In the genomic region with DNA sequence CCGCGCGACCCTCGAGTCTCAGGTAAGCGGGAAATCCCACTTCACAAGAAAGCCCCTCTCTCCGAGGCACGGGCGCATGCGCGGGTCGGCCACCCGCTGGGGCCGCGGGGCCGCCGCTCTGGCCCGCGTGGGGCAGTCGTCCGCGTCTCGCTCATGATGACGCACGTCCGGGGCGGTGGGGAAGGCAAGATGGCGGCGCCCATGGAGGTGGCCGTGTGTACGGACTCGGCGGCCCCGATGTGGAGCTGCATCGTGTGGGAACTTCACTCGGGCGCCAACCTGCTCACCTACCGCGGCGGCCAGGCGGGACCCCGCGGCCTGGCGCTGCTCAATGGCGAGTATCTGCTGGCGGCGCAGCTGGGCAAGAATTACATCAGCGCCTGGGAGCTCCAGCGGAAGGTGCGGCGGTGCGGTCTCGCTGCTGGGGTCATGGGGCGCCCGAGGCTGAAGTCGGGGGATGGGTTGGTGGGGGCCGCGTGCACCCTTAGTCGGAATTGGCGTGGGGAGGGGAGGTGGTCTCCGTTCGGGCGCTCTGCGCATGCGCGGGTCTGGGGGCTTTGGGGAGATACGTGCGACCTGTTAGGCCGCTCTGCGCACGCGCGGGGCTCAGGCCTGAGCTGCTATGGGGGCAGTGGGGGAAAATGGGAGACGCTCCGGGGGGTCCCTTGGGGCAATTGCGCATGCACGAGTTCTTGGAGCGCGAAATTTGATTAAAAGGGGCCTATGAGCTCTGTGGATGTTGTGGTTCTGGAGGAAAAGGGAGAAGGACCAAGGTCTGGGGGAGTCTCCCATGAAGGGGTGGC, we compare ENCODE assay signal across 8 cellular contexts. TPM values are rescaled to one million over a fixed set of nuclear protein-coding genes. Genes with fewer than 3 reads are reported as not detected.
A peak's percentile ranks its signal among the peaks of the same experiment; 100 is the strongest.
DNase-seq lines count a peak whose midpoint lies in the region; ATAC-seq and TF ChIP-seq lines count a peak whose summit lies in the region.

Gene WDR18, plus strand, starts transcription at position 181 of the 803 bp plus-strand sequence. Its CDS starts 9 bp downstream, at position 190.

- peak within 1 kb of the TSS; percentile 94 for H3K4me2 ChIP-seq in GM23248 (ENCODE audit: unreplicated experiment)
- peak within 1 kb of the TSS; percentile 89 for H3K4me2 ChIP-seq in MM.1S (ENCODE audit: low read depth, low read length)

- CTCF ChIA-PET in activated naive CD4-positive, alpha-beta T cell treated with anti-CD3 and anti-CD28 coated beads for 36 hours (lab: Charles Lee) = interaction anchor here (0.5 to 5.4 kb wide), 12 partner anchors 13 to 214 kb away, joined by 3 to 102 read pairs (median 4); partner anchors contain the start of genes MED16 and RNU6-9

- H3K79me2 ChIP-seq in GM23248 (ENCODE audit: insufficient read depth) (peaks cover 25% of the 10 kb centered on the region), MM.1S (ENCODE audit: low read length) (peaks cover 18% of the 10 kb centered on the region)

- peak within 1 kb of the TSS; percentile 91 for H3K27ac Mint-ChIP-seq in activated naive CD4-positive, alpha-beta T cell treated with anti-CD3 and anti-CD28 coated beads for 36 hours

- H3K27me3 ChIP-seq in GM23248 (replicated peaks; ENCODE audit: insufficient read depth) (no peaks in the 10 kb centered on the region), MM.1S (replicated peaks; ENCODE audit: insufficient read depth, low read length) (no peaks in the 10 kb centered on the region), gastroesophageal sphincter (peaks cover 5% of the 10 kb centered on the region)

- no peaks in the 10 kb centered on the region for H4K20me1 ChIP-seq in GM23248 (ENCODE audit: insufficient read depth)
- no peaks in the 10 kb centered on the region for H4K20me1 ChIP-seq in MM.1S (ENCODE audit: insufficient read depth, low read length)

- H3K9me3 Mint-ChIP-seq in activated naive CD4-positive, alpha-beta T cell treated with anti-CD3 and anti-CD28 coated beads for 36 hours = no peaks in the 10 kb centered on the region

- peak; percentile 55 to 57 for TF ChIP-seq POLR2A in gastroesophageal sphincter (IDR thresholded peaks at IDR 0.05)

- 1% methylated on average over 60 to 63 of the region's 78 CpGs for WGBS in GM23248 (ENCODE audit: low coverage in 1 of 2, low lambda C conversion rate in 2 of 2, missing lambda C conversion rate in 2 of 2), 2 experiments
- 0% methylated on average over 1 to 17 of the region's 78 CpGs for WGBS in gastroesophageal sphincter (ENCODE audit: low coverage in 1 of 2), 2 donors

- no peaks in the 10 kb centered on the region for H3K9me2 ChIP-seq in GM23248 (ENCODE audit: insufficient read depth)
- H3K9me2 ChIP-seq in MM.1S (replicated peaks; ENCODE audit: insufficient read depth, low read length) = no peaks in the 10 kb centered on the region

- H3K27me3 Mint-ChIP-seq in activated naive CD4-positive, alpha-beta T cell treated with anti-CD3 and anti-CD28 coated beads for 36 hours (ENCODE audit: low read depth) = no peaks in the 10 kb centered on the region

- peak within 1 kb of the TSS; percentile 86 for H3K4me3 ChIP-seq in GM23248
- H3K4me3 ChIP-seq in MM.1S (ENCODE audit: low read length) = peak within 1 kb of the TSS; percentile 97
- H3K4me3 ChIP-seq in gastroesophageal sphincter = peak within 1 kb of the TSS; percentile 85 to 89

- in situ Hi-C loops in GM23248 (cut with MboI) (loop anchor here (10.0 kb wide), 1 partner anchor 210 kb away; no protein-coding TSS in a partner anchor), SK-MEL-5 (cut with HindIII; ENCODE audit: low pct_unique_long_range_greater_than_20kb, low sequenced_read_pairs) (no loop called here)

- H3F3A ChIP-seq in GM23248 (ENCODE audit: insufficient read depth) = peaks cover 6% of the 10 kb centered on the region
- peaks cover 12% of the 10 kb centered on the region for H3F3A ChIP-seq in MM.1S (ENCODE audit: insufficient read depth, low read length)

- peak; percentile 95 for ATAC-seq in gastroesophageal sphincter

- TF ChIP-seq CTCF in MM.1S (IDR thresholded peaks at IDR 0.05; ENCODE audit: low read length) = 0 out of 2 replicates have a peak, but pooled peaks have one; percentile 17
- peak in 3 of 4 experiments; percentile 43 to 67 (median 44) for TF ChIP-seq CTCF in gastroesophageal sphincter (IDR thresholded peaks at IDR 0.05)

- TF ChIP-seq EP300 in gastroesophageal sphincter (IDR thresholded peaks at IDR 0.05) = no peak

- H3K4me3 Mint-ChIP-seq in activated naive CD4-positive, alpha-beta T cell treated with anti-CD3 and anti-CD28 coated beads for 36 hours = peak within 1 kb of the TSS; percentile 92

- peaks cover 21% of the 10 kb centered on the region for H3K4me1 Mint-ChIP-seq in activated naive CD4-positive, alpha-beta T cell treated with anti-CD3 and anti-CD28 coated beads for 36 hours (ENCODE audit: low read depth)

- H3K9me3 ChIP-seq in GM23248 (ENCODE audit: low read depth) = no peaks in the 10 kb centered on the region
- no peaks in the 10 kb centered on the region for H3K9me3 ChIP-seq in MM.1S (replicated peaks; ENCODE audit: insufficient read depth, low read length)
- no peaks in the 10 kb centered on the region for H3K9me3 ChIP-seq in gastroesophageal sphincter

- H3K27ac ChIP-seq in GM23248 (peak within 1 kb of the TSS; percentile 81), MM.1S (ENCODE audit: low read length) (peak within 1 kb of the TSS; percentile 52; the same call in 1 of the 2 replicates), gastroesophageal sphincter (peak within 1 kb of the TSS; percentile 80 to 94 (median 85)), substantia nigra (ENCODE audit: low read depth, low read length, poor library complexity, severe bottlenecking) (peak within 1 kb of the TSS; percentile 89)

- DNase-seq in DMS53 treated with DMSO at 0.1 percent for 48 hours (lab: John Stamatoyannopoulos, UW; ENCODE audit: unreplicated experiment) = peak; percentile 48
- DNase-seq in GM23248 = peak; percentile 98
- DNase-seq in MM.1S = peak; percentile 96
- DNase-seq in SK-MEL-5 (ENCODE audit: low read depth, low spot score) = peak; percentile 86
- peak; percentile 94 for DNase-seq in activated naive CD4-positive, alpha-beta T cell treated with anti-CD3 and anti-CD28 coated beads for 36 hours
- DNase-seq in nucleus accumbens (lab: John Stamatoyannopoulos, UW) = peak in 55 of 56 donors; percentile 45 to 96 (median 89)
- peak; percentile 64 to 97 (median 91) for DNase-seq in substantia nigra (lab: John Stamatoyannopoulos, UW)

- H3K4me1 ChIP-seq in GM23248 (ENCODE audit: insufficient read depth) (peaks cover 11% of the 10 kb centered on the region; the same call in 1 of the 2 replicates), MM.1S (ENCODE audit: low read length) (peaks cover 7% of the 10 kb centered on the region; the same call in 1 of the 2 replicates), gastroesophageal sphincter (peaks cover 0 to 41% (median 18%) of the 10 kb centered on the region in 3 donors)

- H3K9ac ChIP-seq in GM23248 (peak within 1 kb of the TSS; percentile 87), MM.1S (ENCODE audit: low read length) (peak within 1 kb of the TSS; percentile 91)

- H3K36me3 ChIP-seq in GM23248 (ENCODE audit: low read depth) (no peaks in the 10 kb centered on the region), MM.1S (replicated peaks; ENCODE audit: insufficient read depth, low read length) (no peaks in the 10 kb centered on the region), gastroesophageal sphincter (peaks cover 0 to 31% of the 10 kb centered on the region in 2 donors)

- peak within 1 kb of the TSS; percentile 97 for H2AFZ ChIP-seq in GM23248
- H2AFZ ChIP-seq in MM.1S (ENCODE audit: low read length) = peak within 1 kb of the TSS; percentile 97

- peaks cover 8% of the 10 kb centered on the region for H3K36me3 Mint-ChIP-seq in activated naive CD4-positive, alpha-beta T cell treated with anti-CD3 and anti-CD28 coated beads for 36 hours (ENCODE audit: low read depth)

- intact Hi-C loops in activated naive CD4-positive, alpha-beta T cell treated with anti-CD3 and anti-CD28 coated beads for 36 hours (cut with micrococcal nuclease) = loop anchor here (1.0 to 5.0 kb wide), 3 partner anchors 59 to 208 kb away; no protein-coding TSS in a partner anchor

RNA-seq across cellular contexts. Expression of gene WDR18, which starts in this region (rescaled TPM):
- total RNA-seq in GM23248 (2014; rRNA removed; shearing (Covaris generic)) = 63.5 and 83.4 TPM in 2 replicates
- 143 and 157 TPM in 2 replicates for polyA plus RNA-seq in GM23248 (2016; fragmentation: Nextera tagmentation; extraction: Ambion mirVana)
- 24.4 and 36.1 TPM in 2 replicates for total RNA-seq in SK-MEL-5 (2014; rRNA removed; shearing (Covaris generic))
- polyA plus RNA-seq in SK-MEL-5 (2015; cell fraction: cytosol; rRNA removed) = 76.9 and 80.4 TPM in 2 replicates
- polyA plus RNA-seq in SK-MEL-5 (2015; cell fraction: nucleus; rRNA removed) = 105 and 161 TPM in 2 replicates
- 10 to 100 TPM; 77.8 to 82.0 TPM for total RNA-seq in activated naive CD4-positive, alpha-beta T cell treated with anti-CD3 and anti-CD28 coated beads for 36 hours
- 10 to 100 TPM in 3 of 4 donors, 1 to 10 TPM in 1; 7.2 to 43.9 (median 20.1) TPM for total RNA-seq in gastroesophageal sphincter

Comparison
In these comparisons a context has a peak if more than half of its experiments do, and no peak if none do; other contexts are left out.
1. Peak in every context shown above with its lines: DNase-seq, ATAC-seq, H3K4me3 ChIP-seq and H3K27ac ChIP-seq.
2. DNase-seq: peak in every context shown above with its lines; median percentile 98 in GM23248; 96 in MM.1S; 94 in activated naive CD4-positive, alpha-beta T cell treated with anti-CD3 and anti-CD28 coated beads for 36 hours; 91 in substantia nigra; 89 in nucleus accumbens; 86 in SK-MEL-5; 48 in DMS53 treated with DMSO at 0.1 percent for 48 hours.